In the genomic region with DNA sequence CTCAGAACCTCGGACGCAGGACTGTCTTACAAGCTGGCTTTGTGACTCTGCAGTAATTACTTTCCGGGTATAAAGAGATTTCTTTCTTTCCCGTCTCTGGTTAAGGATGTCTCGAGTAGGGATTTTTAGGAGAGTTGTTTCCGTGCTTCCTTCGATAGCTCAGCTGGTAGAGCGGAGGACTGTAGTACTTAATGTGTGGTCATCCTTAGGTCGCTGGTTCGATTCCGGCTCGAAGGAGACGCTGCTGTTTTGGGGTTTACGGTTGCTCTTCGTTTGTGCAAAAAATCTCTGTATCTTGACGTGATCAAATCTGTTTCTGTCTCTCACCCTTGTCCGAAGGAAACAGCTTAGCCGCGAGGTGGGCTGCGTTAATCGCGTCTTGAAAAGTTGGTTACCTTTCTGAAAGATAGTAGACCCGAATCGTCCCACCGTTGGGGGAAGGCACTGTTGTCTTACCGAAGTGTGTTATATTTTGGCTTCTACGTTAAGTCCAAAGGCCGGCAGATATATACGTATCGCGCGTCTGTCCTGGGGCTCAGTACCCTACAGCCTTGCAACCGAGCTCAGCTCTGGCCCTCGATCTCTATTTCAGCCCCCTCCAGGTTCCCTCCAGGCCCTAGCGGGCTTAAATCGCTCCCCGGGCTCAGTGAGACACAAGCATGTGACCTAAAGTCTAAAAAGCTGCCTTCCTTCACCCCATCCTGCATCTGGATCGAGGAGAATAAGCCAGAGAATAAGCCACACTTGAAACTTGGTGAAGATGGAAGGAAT, we compare ENCODE assay signal across 7 cellular contexts. TPM values are rescaled to one million over a fixed set of nuclear protein-coding genes. Genes with fewer than 3 reads are reported as not detected.
DNase-seq lines count a peak whose midpoint lies in the region; ATAC-seq and TF ChIP-seq lines count a peak whose summit lies in the region.

No MANE protein-coding gene starts in this region.

- in situ Hi-C loops in GM13977 (cut with MboI; ENCODE audit: low pct_unique_long_range_greater_than_20kb, low sequenced_read_pairs, unreplicated experiment) = no loop called here

- DNase-seq in GM13977 (ENCODE audit: low spot score) = peak; percentile 62
- DNase-seq in NCI-H2081 treated with DMSO at 0.1 percent for 48 hours (lab: John Stamatoyannopoulos, UW) = peak; percentile 28
- peak; percentile 46 to 72 (median 54) for DNase-seq in activated CD4-positive, CD25-positive, alpha-beta regulatory T cell (lab: John Stamatoyannopoulos, UW)
- peak; percentile 63 for DNase-seq in cerebellum (ENCODE audit: low spot score)
- peak; percentile 96 for DNase-seq in kidney tubule cell (ENCODE audit: low spot score)
- peak; percentile 52 to 64 for DNase-seq in stimulated activated CD4-positive, alpha-beta T cell treated with anti-CD3 and anti-CD28 coated beads, Interleukin-1b, Interleukin-23, amount 100 ng/mL, for 1 hour (ENCODE audit: low read depth in 2 of 2)

- no peak for TF ChIP-seq CTCF in GM13977 (IDR thresholded peaks at IDR 0.05; ENCODE audit: extremely low read depth, insufficient read depth, missing control alignments)

- peak; percentile 23 for ATAC-seq in HG02840 (IDR thresholded peaks at IDR 0.05; ENCODE audit: low FRiP score, unreplicated experiment)

RNA-seq across cellular contexts. Expression of a gene that starts 1.1 kb away (rescaled TPM):
- total RNA-seq in cerebellum = 2.6 TPM

RNA-seq across cellular contexts. Expression of a gene that starts 5.3 kb away (rescaled TPM):
- 1.5 TPM for total RNA-seq in cerebellum

RNA-seq across cellular contexts. Expression of a gene that starts 41.8 kb away (rescaled TPM):
- total RNA-seq in cerebellum = not detected

Comparison
In these comparisons a context has a peak if more than half of its experiments do, and no peak if none do; other contexts are left out.
1. Peak in every context shown above with its lines: DNase-seq and ATAC-seq.
2. DNase-seq: peak in every context shown above with its lines; median percentile 96 in kidney tubule cell; 63 in cerebellum; 62 in GM13977; 58 in stimulated activated CD4-positive, alpha-beta T cell treated with anti-CD3 and anti-CD28 coated beads, Interleukin-1b, Interleukin-23, amount 100 ng/mL, for 1 hour; 54 in activated CD4-positive, CD25-positive, alpha-beta regulatory T cell; 28 in NCI-H2081 treated with DMSO at 0.1 percent for 48 hours.